In the genomic region with DNA sequence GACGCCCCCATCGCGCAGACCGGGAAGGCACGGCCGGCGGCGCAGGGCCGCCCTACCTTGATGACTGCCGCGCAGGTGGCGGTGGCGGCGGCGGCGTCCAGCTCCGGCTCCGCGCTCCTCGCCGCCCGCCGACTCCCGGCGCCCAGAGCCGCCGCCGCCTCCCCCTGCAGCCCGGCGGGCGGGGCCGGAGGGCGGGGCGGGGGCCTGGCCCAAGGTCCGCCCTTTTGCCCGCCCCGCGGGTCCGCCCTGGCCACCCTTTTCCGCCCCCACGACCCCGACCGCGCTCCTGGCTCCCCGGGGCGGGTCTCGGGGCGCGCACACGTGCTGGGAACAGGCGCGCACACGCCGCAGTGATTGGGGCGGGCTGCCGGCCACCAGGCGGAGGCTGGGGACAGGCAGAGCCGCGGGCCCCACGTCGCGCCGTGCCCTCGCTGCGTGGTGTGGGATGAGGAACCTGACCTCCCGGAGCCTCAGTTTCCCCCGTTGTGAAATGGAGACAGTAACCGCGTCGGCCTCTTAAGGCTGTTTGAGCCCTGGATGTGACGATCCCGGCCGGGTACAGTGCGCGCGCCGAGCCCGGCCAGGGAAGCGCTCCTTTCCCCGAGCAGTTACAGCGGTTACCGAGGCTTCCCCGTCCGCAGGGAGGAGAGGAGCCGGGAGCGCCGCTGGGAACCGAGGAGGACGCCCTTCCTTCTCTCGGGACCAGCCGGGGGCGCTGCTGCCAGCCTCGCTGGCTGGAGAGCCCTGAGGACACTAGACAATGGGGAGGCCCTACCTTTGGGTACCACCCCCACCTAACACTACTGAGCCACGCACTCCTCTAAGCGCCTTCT, we compare ENCODE assay signal across 1 cellular context.
TF ChIP-seq lines count a peak whose summit lies in the region.

A gene with protein sequence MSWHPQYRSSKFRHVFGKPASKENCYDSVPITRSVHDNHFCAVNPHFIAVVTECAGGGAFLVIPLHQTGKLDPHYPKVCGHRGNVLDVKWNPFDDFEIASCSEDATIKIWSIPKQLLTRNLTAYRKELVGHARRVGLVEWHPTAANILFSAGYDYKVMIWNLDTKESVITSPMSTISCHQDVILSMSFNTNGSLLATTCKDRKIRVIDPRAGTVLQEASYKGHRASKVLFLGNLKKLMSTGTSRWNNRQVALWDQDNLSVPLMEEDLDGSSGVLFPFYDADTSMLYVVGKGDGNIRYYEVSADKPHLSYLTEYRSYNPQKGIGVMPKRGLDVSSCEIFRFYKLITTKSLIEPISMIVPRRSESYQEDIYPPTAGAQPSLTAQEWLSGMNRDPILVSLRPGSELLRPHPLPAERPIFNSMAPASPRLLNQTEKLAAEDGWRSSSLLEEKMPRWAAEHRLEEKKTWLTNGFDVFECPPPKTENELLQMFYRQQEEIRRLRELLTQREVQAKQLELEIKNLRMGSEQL (minus strand): TSS at position 135 of the 833 bp plus-strand sequence. CDS start 34,977 bp downstream, outside the sequence.

TF ChIP-seq in K562, 482 proteins besides CTCF, POLR2A, EP300 and RAD21 (continued from another document and continues in another):
- TF ChIP-seq ZNF316 (IDR thresholded peaks at IDR 0.05) (no peak), RBM17 (IDR thresholded peaks at IDR 0.05; ENCODE audit: borderline replicate concordance, low read depth, low read length) (no peak), SREBF2 (CRISPR knock-in tag; IDR thresholded peaks at IDR 0.05) (no peak), DEAF1 (CRISPR knock-in tag; IDR thresholded peaks at IDR 0.05) (peak; percentile 49; the same call in 1 of the 2 replicates), CREM (IDR thresholded peaks at IDR 0.05; ENCODE audit: low read depth) (peak; percentile 27; the same call in 1 of the 2 replicates), TFE3 (CRISPR knock-in tag; IDR thresholded peaks at IDR 0.05) (no peak), TEAD1 (CRISPR knock-in tag; IDR thresholded peaks at IDR 0.05) (peak in 1 of 2 experiments; percentile 63; a peak in 1 of 4 replicates), ZNF717 (CRISPR knock-in tag; IDR thresholded peaks at IDR 0.05) (no peak), SIN3A (IDR thresholded peaks at IDR 0.05; ENCODE audit: borderline replicate concordance in 2 of 2, control insufficient read depth in 1 of 2, low read depth in 2 of 2, low read length in 2 of 2) (0 out of 4 replicates have a peak, but pooled peaks of 1 of the 2 experiments have one; percentile 24), ERF (CRISPR knock-in tag; IDR thresholded peaks at IDR 0.05) (0 out of 2 replicates have a peak, but pooled peaks have one; percentile 24), ZNF121 (CRISPR knock-in tag; conservative IDR thresholded peaks at IDR 0.05) (no peak), ZBTB2 (IDR thresholded peaks at IDR 0.05) (no peak), HDAC8 (tag; IDR thresholded peaks at IDR 0.05) (no peak), EGR1 (conservative IDR thresholded peaks at IDR 0.05) (peak; percentile 48), SMARCA5 (IDR thresholded peaks at IDR 0.05) (no peak), HMGN3 (IDR thresholded peaks at IDR 0.05; ENCODE audit: borderline replicate concordance, extremely low read depth, insufficient read length, low read depth, low read length) (peak; percentile 82), ZNF79 (CRISPR knock-in tag; IDR thresholded peaks at IDR 0.05; ENCODE audit: low read depth) (no peak), XRCC5 (IDR thresholded peaks at IDR 0.05; ENCODE audit: low read depth, low read length) (peak; percentile 42; the same call in 1 of the 2 replicates), SRF (CRISPR knock-in tag; IDR thresholded peaks at IDR 0.05) (peak in 1 of 2 experiments; percentile 82; a peak in 2 of 4 replicates), NFATC3 (IDR thresholded peaks at IDR 0.05) (no peak), RBM22 (IDR thresholded peaks at IDR 0.05; ENCODE audit: low read depth, low read length, poor library complexity, severe bottlenecking) (no peak), TARDBP (IDR thresholded peaks at IDR 0.05) (peak; percentile 66; the same call in 1 of the 2 replicates), FOXP1 (CRISPR knock-in tag; IDR thresholded peaks at IDR 0.05) (peak; percentile 91; the same call in 1 of the 2 replicates), MXI1 (IDR thresholded peaks at IDR 0.05; ENCODE audit: low read depth, low read length) (peak; percentile 61; the same call in 1 of the 2 replicates), MEF2D (tag; conservative IDR thresholded peaks at IDR 0.05; ENCODE audit: low read depth) (no peak), GATAD2A (IDR thresholded peaks at IDR 0.05) (peak; percentile 47; the same call in 1 of the 2 replicates), MAFK (IDR thresholded peaks at IDR 0.05; ENCODE audit: low read length) (no peak), CREBBP (IDR thresholded peaks at IDR 0.05; ENCODE audit: low read depth, low read length) (no peak), HDAC2 (IDR thresholded peaks at IDR 0.05) (peak; percentile 66; the same call in 1 of the 2 replicates), OTX1 (CRISPR knock-in tag; IDR thresholded peaks at IDR 0.05) (0 out of 2 replicates have a peak, but pooled peaks have one; percentile 18), CHD2 (IDR thresholded peaks at IDR 0.05; ENCODE audit: low read depth, low read length) (no peak), MTA2 (IDR thresholded peaks at IDR 0.05; ENCODE audit: low read depth) (no peak), JUNB (CRISPR knock-in tag; conservative IDR thresholded peaks at IDR 0.05) (no peak)
- TF ChIP-seq, protein P1, sequence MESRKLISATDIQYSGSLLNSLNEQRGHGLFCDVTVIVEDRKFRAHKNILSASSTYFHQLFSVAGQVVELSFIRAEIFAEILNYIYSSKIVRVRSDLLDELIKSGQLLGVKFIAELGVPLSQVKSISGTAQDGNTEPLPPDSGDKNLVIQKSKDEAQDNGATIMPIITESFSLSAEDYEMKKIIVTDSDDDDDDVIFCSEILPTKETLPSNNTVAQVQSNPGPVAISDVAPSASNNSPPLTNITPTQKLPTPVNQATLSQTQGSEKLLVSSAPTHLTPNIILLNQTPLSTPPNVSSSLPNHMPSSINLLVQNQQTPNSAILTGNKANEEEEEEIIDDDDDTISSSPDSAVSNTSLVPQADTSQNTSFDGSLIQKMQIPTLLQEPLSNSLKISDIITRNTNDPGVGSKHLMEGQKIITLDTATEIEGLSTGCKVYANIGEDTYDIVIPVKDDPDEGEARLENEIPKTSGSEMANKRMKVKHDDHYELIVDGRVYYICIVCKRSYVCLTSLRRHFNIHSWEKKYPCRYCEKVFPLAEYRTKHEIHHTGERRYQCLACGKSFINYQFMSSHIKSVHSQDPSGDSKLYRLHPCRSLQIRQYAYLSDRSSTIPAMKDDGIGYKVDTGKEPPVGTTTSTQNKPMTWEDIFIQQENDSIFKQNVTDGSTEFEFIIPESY (CRISPR knock-in tag; IDR thresholded peaks at IDR 0.05): peak; percentile 76
- TF ChIP-seq, protein P2, sequence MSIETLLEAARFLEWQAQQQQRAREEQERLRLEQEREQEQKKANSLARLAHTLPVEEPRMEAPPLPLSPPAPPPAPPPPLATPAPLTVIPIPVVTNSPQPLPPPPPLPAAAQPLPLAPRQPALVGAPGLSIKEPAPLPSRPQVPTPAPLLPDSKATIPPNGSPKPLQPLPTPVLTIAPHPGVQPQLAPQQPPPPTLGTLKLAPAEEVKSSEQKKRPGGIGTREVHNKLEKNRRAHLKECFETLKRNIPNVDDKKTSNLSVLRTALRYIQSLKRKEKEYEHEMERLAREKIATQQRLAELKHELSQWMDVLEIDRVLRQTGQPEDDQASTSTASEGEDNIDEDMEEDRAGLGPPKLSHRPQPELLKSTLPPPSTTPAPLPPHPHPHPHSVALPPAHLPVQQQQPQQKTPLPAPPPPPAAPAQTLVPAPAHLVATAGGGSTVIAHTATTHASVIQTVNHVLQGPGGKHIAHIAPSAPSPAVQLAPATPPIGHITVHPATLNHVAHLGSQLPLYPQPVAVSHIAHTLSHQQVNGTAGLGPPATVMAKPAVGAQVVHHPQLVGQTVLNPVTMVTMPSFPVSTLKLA (conservative IDR thresholded peaks at IDR 0.05): peak; percentile 63 to 87; a peak in 3 of 4 replicates
- TF ChIP-seq, protein P3, sequence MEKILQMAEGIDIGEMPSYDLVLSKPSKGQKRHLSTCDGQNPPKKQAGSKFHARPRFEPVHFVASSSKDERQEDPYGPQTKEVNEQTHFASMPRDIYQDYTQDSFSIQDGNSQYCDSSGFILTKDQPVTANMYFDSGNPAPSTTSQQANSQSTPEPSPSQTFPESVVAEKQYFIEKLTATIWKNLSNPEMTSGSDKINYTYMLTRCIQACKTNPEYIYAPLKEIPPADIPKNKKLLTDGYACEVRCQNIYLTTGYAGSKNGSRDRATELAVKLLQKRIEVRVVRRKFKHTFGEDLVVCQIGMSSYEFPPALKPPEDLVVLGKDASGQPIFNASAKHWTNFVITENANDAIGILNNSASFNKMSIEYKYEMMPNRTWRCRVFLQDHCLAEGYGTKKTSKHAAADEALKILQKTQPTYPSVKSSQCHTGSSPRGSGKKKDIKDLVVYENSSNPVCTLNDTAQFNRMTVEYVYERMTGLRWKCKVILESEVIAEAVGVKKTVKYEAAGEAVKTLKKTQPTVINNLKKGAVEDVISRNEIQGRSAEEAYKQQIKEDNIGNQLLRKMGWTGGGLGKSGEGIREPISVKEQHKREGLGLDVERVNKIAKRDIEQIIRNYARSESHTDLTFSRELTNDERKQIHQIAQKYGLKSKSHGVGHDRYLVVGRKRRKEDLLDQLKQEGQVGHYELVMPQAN (IDR thresholded peaks at IDR 0.05; ENCODE audit: borderline replicate concordance): no peak
- TF ChIP-seq, protein P4, sequence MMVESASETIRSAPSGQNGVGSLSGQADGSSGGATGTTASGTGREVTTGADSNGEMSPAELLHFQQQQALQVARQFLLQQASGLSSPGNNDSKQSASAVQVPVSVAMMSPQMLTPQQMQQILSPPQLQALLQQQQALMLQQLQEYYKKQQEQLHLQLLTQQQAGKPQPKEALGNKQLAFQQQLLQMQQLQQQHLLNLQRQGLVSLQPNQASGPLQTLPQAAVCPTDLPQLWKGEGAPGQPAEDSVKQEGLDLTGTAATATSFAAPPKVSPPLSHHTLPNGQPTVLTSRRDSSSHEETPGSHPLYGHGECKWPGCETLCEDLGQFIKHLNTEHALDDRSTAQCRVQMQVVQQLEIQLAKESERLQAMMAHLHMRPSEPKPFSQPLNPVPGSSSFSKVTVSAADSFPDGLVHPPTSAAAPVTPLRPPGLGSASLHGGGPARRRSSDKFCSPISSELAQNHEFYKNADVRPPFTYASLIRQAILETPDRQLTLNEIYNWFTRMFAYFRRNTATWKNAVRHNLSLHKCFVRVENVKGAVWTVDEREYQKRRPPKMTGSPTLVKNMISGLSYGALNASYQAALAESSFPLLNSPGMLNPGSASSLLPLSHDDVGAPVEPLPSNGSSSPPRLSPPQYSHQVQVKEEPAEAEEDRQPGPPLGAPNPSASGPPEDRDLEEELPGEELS (CRISPR knock-in tag; IDR thresholded peaks at IDR 0.05; ENCODE audit: borderline replicate concordance): peak; percentile 92
- TF ChIP-seq, protein P5, sequence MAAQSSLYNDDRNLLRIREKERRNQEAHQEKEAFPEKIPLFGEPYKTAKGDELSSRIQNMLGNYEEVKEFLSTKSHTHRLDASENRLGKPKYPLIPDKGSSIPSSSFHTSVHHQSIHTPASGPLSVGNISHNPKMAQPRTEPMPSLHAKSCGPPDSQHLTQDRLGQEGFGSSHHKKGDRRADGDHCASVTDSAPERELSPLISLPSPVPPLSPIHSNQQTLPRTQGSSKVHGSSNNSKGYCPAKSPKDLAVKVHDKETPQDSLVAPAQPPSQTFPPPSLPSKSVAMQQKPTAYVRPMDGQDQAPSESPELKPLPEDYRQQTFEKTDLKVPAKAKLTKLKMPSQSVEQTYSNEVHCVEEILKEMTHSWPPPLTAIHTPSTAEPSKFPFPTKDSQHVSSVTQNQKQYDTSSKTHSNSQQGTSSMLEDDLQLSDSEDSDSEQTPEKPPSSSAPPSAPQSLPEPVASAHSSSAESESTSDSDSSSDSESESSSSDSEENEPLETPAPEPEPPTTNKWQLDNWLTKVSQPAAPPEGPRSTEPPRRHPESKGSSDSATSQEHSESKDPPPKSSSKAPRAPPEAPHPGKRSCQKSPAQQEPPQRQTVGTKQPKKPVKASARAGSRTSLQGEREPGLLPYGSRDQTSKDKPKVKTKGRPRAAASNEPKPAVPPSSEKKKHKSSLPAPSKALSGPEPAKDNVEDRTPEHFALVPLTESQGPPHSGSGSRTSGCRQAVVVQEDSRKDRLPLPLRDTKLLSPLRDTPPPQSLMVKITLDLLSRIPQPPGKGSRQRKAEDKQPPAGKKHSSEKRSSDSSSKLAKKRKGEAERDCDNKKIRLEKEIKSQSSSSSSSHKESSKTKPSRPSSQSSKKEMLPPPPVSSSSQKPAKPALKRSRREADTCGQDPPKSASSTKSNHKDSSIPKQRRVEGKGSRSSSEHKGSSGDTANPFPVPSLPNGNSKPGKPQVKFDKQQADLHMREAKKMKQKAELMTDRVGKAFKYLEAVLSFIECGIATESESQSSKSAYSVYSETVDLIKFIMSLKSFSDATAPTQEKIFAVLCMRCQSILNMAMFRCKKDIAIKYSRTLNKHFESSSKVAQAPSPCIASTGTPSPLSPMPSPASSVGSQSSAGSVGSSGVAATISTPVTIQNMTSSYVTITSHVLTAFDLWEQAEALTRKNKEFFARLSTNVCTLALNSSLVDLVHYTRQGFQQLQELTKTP (IDR thresholded peaks at IDR 0.05; ENCODE audit: low read depth in 1 of 2, partially characterized antibody in 2 of 2): no peak
